Comparison of ENCODE assay signal across 35 cellular contexts in the genomic region with DNA sequence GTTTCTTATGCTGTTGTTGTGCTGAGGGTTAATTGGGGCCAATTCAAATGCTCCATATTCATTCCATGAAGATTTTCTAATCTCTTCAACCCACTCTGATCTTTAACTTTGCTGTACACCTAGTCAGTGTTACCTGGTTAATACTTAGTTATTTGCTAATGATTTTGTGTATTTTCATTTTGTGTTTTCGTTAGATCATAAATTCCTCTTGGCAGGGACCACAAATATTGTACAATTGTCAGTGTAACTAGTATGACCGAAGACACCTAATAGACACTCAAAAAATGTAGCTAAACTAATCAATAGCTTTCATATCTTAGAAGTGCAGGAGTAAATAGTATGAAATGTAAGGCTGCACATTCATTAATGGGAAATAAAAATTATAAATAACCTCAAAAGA.
"Had no signal": no experiment of that assay in that cellular context is flagged by ENCODE, and none has a peak within 500 bp of the region (broad histone marks: within the 10 kb centered on the region; RNA-seq: fewer than 3 reads in every experiment).

No MANE protein-coding gene starts in this region.

- DNase-seq: Karpas-422, Kasumi-1, MG63, MM.1S, MV-4-11, NCI-H1048, NCI-H1092, NCI-H1092 treated with DMSO at 0.1 percent for 48 hours, NCI-H1105, NCI-H1105 treated with DMSO at 0.1 percent for 48 hours, NCI-H1417, NCI-H1417 treated with DMSO at 0.1 percent for 48 hours, NCI-H1436, NCI-H1436 treated with DMSO at 0.1 percent for 48 hours, NCI-H146, NCI-H1694, NCI-H1694 treated with DMSO at 0.1 percent for 48 hours, NCI-H187, NCI-H187 treated with DMSO at 0.1 percent for 48 hours, NCI-H1930, NCI-H2029, NCI-H2029 treated with DMSO at 0.1 percent for 48 hours, NCI-H2081, NCI-H2081 treated with DMSO at 0.1 percent for 48 hours, NCI-H2107, NCI-H2171, NCI-H2171 treated with DMSO at 0.1 percent for 48 hours, NCI-H2227 treated with DMSO at 0.1 percent for 48 hours, NCI-H226, NCI-H345, NCI-H446, NCI-H446 treated with DMSO at 0.1 percent for 48 hours, NCI-H510A, NCI-H510A treated with DMSO at 0.1 percent for 48 hours, NCI-H524 had no signal

- H3K9me3 ChIP-seq: MG63 had no signal

- H3K4me3 ChIP-seq: MG63 had no signal
